Comparison of ENCODE assay signal across 22 cellular contexts in genomic region chr1:182207300-182207699, GRCh38.
DNase-seq lines count a peak whose midpoint lies in the region; ATAC-seq and TF ChIP-seq lines count a peak whose summit lies in the region.
"Had no signal": no experiment of that assay in that cellular context is flagged by ENCODE, and none has a peak within 500 bp of the region (broad histone marks: within the 10 kb centered on the region; RNA-seq: fewer than 3 reads in every experiment).

No MANE protein-coding gene starts in this region.

- TF ChIP-seq CTCF in ascending aorta (IDR thresholded peaks at IDR 0.05) = no peak
- TF ChIP-seq CTCF in heart left ventricle (IDR thresholded peaks at IDR 0.05) = no peak
- TF ChIP-seq CTCF in omental fat pad (IDR thresholded peaks at IDR 0.05) = no peak
- no peak for TF ChIP-seq CTCF in tibial artery (IDR thresholded peaks at IDR 0.05)

- intact Hi-C loops in ascending aorta (cut with DNase I) = no loop called here
- intact Hi-C loops in heart left ventricle (cut with DNase I) = loop anchor here in 1 of 10 donors (5.0 kb wide), 1 partner anchor 95 kb away; no protein-coding TSS in a partner anchor
- intact Hi-C loops in tibial artery (cut with DNase I; ENCODE audit: low total_unique reads) = no loop called here

- ATAC-seq in heart left ventricle = peak in 2 of 4 donors; percentile 29 to 30
- ATAC-seq in omental fat pad (ENCODE audit: low FRiP score) = peak; percentile 51
- ATAC-seq: effector memory CD8-positive, alpha-beta T cell; naive thymus-derived CD4-positive, alpha-beta T cell; stimulated activated naive CD8-positive, alpha-beta T cell treated with anti-CD3 and anti-CD28 coated beads, Interleukin-15, amount 100 ng/mL, for 72 hours had no signal

- no peak for TF ChIP-seq POLR2A in heart left ventricle (IDR thresholded peaks at IDR 0.05)

- H3K9me3 ChIP-seq in ascending aorta = no peaks in the 10 kb centered on the region
- H3K9me3 ChIP-seq in heart left ventricle = no peaks in the 10 kb centered on the region
- H3K9me3 ChIP-seq in tibial artery = no peaks in the 10 kb centered on the region
- H3K9me3 ChIP-seq: spleen had no signal

- no peaks in the 10 kb centered on the region for H3K27me3 ChIP-seq in ascending aorta
- no peaks in the 10 kb centered on the region for H3K27me3 ChIP-seq in heart left ventricle
- no peaks in the 10 kb centered on the region for H3K27me3 ChIP-seq in tibial artery
- H3K27me3 ChIP-seq: spleen had no signal

- DNase-seq in ascending aorta (ENCODE audit: low spot score in 2 of 2) = no peak
- no peak for DNase-seq in heart left ventricle
- no peak for DNase-seq in omental fat pad (ENCODE audit: low spot score)
- DNase-seq in tibial artery = no peak
- DNase-seq in activated T-cell treated with anti-CD3 and anti-CD28 coated beads for 4 hours = no peak
- no peak for DNase-seq in NCI-H2107 treated with DMSO at 0.1 percent for 48 hours (lab: John Stamatoyannopoulos, UW; ENCODE audit: unreplicated experiment)
- no peak for DNase-seq in Kasumi-1 (lab: John Stamatoyannopoulos, UW)
- no peak for DNase-seq in SHP77 (lab: John Stamatoyannopoulos, UW)
- DNase-seq: activated B cell treated with CpG ODN at 0.5 μM for 24 hours; activated CD4-positive, alpha-beta memory T cell treated with anti-CD3 and anti-CD28 coated beads, Interleukin-2, amount 10 ng/mL, durations not matched to agents 7 days and 5 days; activated naive CD4-positive, alpha-beta T cell; C1 segment of cervical spinal cord; effector memory CD8-positive, alpha-beta T cell; hypothalamus; naive thymus-derived CD4-positive, alpha-beta T cell; NCI-H1092; NCI-H2029; NCI-H510A; spleen; stimulated activated CD4-positive, alpha-beta T cell treated with anti-CD3 and anti-CD28 coated beads, Interleukin-4, amount 100 ng/mL, for 4 hours; stimulated activated naive CD8-positive, alpha-beta T cell treated with anti-CD3 and anti-CD28 coated beads, Interleukin-15, amount 100 ng/mL, for 72 hours; T1000 had no signal

- WGBS in heart left ventricle, 4 donors = 67 to 85% (median 72%) methylated on average over 4 of the region's 4 CpGs

- H3K4me1 ChIP-seq in ascending aorta (peaks cover 0 to 2% of the 10 kb centered on the region in 2 donors), heart left ventricle (peaks cover 0 to 10% (median 0%) of the 10 kb centered on the region in 12 donors), tibial artery (peaks cover 0 to 11% (median 0%) of the 10 kb centered on the region in 4 donors)

- no peak overlapping the region for H3K4me3 ChIP-seq in ascending aorta
- no peak overlapping the region for H3K4me3 ChIP-seq in heart left ventricle
- H3K4me3 ChIP-seq in tibial artery = no peak overlapping the region
- H3K4me3 ChIP-seq: spleen had no signal

- H3K36me3 ChIP-seq in ascending aorta = no peaks in the 10 kb centered on the region
- H3K36me3 ChIP-seq in heart left ventricle = no peaks in the 10 kb centered on the region
- no peaks in the 10 kb centered on the region for H3K36me3 ChIP-seq in tibial artery
- H3K36me3 ChIP-seq: spleen had no signal

- H3K27ac ChIP-seq in ascending aorta (peak overlapping the region; percentile 28 to 31), heart left ventricle (peak overlapping the region in 8 of 12 donors; percentile 11 to 69 (median 52)), tibial artery (peak overlapping the region; percentile 38 to 51)
